17 cellular contexts compared by ENCODE assay signal in the genomic region with DNA sequence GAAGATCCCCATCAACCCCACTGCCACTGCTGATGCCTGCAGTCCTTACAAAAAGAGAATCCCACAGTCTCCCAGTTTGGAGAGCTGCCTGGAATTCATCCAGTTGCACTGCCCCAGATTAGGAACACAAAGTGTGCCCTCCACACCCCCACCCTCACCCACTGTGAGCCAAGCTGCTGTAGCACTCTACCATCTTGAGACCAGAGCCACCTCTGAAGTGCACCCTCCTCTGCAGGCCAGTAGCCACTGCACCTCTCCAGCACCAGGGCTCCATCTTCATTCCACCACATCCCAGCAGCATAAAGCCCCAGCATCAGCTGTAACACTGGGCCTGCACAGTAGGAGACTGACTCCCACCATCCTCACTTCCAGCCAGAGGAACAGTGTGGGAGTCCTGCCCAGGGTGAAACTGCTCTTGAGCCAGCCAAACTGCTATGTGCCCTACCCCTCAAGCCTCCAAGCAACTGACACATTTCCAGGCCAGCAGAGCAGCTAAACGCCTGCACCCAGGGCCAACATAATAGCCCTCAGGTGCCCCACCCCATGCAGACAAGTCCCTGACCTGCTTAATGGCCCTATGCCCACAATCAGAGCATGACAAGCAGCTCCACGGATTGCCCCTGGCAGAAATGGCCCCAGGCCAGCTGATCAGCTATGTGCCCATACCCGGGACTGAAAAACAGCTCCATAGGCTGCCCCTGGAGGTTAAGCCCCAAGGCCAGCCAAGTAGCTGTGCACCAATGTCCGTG.
"Had no signal": no experiment of that assay in that cellular context is flagged by ENCODE, and none has a peak within 500 bp of the region (broad histone marks: within the 10 kb centered on the region; RNA-seq: fewer than 3 reads in every experiment).

No MANE protein-coding gene starts in this region.

- ATAC-seq: activated CD8-positive, alpha-beta T cell treated with anti-CD3 and anti-CD28 coated beads, Interleukin-2, amount 10 ng/mL, durations not matched to agents 7 days and 5 days; activated naive CD4-positive, alpha-beta T cell treated with anti-CD3 and anti-CD28 coated beads, Interleukin-2, amount 50 U/mL, for 72 hours; stimulated activated memory B cell treated with anti-CD40 and anti-IgM and Interleukin-4, amounts not matched to agents 10 μg/mL and 1 μg/mL and 100 μg/mL, for 72 hours; T-helper 17 cell had no signal

- H3K4me3 ChIP-seq: cardiac muscle cell, esophagus muscularis mucosa, lung had no signal

- H3K4me1 Mint-ChIP-seq: neural crest cell had no signal

- H3K27me3 ChIP-seq: cardiac muscle cell, esophagus muscularis mucosa had no signal

- H3K36me3 ChIP-seq: cardiac muscle cell had no signal

- DNase-seq: activated CD4-positive, alpha-beta T cell treated with anti-CD3 and anti-CD28 coated beads, Interleukin-2, amount 10 ng/mL, durations not matched to agents 24 days and 14 days; activated CD4-positive, CD25-positive, alpha-beta regulatory T cell; activated CD8-positive, alpha-beta memory T cell treated with anti-CD3 and anti-CD28 coated beads, Interleukin-2, amount 50 U/mL, for 4 hours; activated CD8-positive, alpha-beta T cell treated with anti-CD3 and anti-CD28 coated beads, Interleukin-2, amount 10 ng/mL, durations not matched to agents 7 days and 5 days; activated gamma-delta T cell; activated T-cell treated with anti-CD3 and anti-CD28 coated beads, Interleukin-2, amount 50 U/mL, for 48 hours; midbrain; stimulated activated CD4-positive, alpha-beta T cell treated with anti-CD3 and anti-CD28 coated beads, Interleukin-12 subunit alpha, Interleukin-12 subunit beta, amount 100 ng/mL, for 4 hours; stimulated activated CD4-positive, alpha-beta T cell treated with anti-CD3 and anti-CD28 coated beads, Interleukin-2, amount 100 ng/mL, for 24 hours; T-helper 17 cell had no signal

- H3K27ac Mint-ChIP-seq: activated CD4-positive, alpha-beta T cell treated with anti-CD3 and anti-CD28 coated beads, Interleukin-2, amount 10 ng/mL, durations not matched to agents 24 days and 14 days; activated CD8-positive, alpha-beta T cell treated with anti-CD3 and anti-CD28 coated beads, Interleukin-2, amount 10 ng/mL, durations not matched to agents 7 days and 5 days; stimulated activated memory B cell treated with anti-CD40 and anti-IgM and Interleukin-4, amounts not matched to agents 10 μg/mL and 1 μg/mL and 100 μg/mL, for 72 hours; T-helper 17 cell; type B pancreatic cell had no signal

- H3K27ac ChIP-seq: cardiac muscle cell, esophagus muscularis mucosa had no signal

- H3K4me3 Mint-ChIP-seq: activated CD4-positive, alpha-beta T cell treated with anti-CD3 and anti-CD28 coated beads, Interleukin-2, amount 10 ng/mL, durations not matched to agents 24 days and 14 days; activated CD8-positive, alpha-beta T cell treated with anti-CD3 and anti-CD28 coated beads, Interleukin-2, amount 10 ng/mL, durations not matched to agents 7 days and 5 days; neural crest cell; stimulated activated memory B cell treated with anti-CD40 and anti-IgM and Interleukin-4, amounts not matched to agents 10 μg/mL and 1 μg/mL and 100 μg/mL, for 72 hours; T-helper 17 cell; type B pancreatic cell had no signal

- H3K27me3 Mint-ChIP-seq: activated CD4-positive, alpha-beta T cell treated with anti-CD3 and anti-CD28 coated beads, Interleukin-2, amount 10 ng/mL, durations not matched to agents 24 days and 14 days; stimulated activated memory B cell treated with anti-CD40 and anti-IgM and Interleukin-4, amounts not matched to agents 10 μg/mL and 1 μg/mL and 100 μg/mL, for 72 hours; T-helper 17 cell; type B pancreatic cell had no signal
